1 cellular context compared by ENCODE assay signal in the genomic region with DNA sequence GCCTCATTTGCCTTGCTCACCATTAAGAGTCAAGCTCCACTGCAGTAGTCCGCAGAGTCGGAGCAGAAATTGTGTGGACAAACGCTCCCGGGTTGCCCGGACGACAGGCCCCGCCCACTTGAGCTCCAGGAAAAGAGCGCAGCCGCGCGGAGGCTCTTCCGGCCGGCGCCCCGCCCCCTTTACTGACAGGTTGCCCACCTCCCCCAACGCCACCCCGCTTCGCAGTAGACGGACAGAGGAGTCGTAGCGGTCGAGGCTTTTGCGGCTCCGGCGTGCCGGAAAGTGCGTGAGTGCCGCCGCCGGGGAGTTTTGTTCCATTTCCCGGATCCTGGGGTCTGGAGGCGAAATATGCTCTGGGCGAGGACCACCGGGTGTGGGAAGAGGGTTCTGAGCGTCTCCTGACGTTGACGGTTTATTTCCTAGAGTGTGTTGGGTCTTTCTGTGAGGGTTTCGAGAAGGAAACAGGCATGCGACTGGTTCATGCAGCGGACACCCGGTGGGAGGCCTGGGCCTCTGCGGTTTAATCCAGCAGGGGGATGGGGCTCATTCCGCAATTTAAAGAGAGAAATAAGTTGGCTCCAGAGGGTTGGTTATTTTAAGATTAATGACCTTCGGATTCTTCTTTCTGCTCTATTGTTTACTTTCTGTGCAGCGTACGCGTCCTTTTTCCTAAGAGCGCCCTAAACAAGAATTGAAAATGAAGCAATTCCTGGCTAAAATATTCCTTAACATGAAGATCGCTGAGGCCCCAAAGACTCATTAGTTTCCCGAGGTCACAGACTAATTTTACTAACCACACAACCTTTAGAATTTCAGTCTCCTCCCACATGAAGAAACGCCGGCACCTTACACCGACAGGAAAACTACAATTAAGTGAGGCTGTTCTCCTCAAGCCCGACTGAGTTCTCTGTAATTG.
TF ChIP-seq lines count a peak whose summit lies in the region.

A gene with protein sequence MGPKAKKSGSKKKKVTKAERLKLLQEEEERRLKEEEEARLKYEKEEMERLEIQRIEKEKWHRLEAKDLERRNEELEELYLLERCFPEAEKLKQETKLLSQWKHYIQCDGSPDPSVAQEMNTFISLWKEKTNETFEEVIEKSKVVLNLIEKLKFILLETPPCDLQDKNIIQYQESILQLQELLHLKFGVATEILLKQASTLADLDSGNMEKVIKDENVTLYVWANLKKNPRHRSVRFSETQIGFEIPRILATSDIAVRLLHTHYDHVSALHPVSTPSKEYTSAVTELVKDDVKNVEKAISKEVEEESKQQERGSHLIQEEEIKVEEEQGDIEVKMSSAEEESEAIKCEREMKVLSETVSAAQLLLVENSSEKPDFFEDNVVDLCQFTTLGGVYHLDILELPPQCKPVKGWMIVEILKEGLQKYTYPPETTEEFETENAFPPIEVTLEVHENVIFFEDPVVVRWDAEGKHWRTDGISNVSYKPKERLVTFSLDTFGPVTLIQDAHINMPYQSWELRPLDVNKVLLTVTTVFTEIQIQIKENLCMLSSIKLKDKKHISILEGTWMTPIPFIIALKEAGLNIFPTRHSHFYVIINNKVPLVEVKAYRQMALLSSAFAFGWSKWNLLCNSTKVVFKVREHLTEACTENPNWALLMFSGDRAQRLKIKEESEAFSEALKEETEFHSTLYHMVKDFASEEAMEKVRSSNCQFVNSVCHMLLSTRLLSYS (minus strand): TSS at position 105 of the 916 bp plus-strand sequence. CDS start 82 bp downstream, at position 23.
A gene with protein sequence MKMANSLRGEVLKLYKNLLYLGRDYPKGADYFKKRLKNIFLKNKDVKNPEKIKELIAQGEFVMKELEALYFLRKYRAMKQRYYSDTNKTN (plus strand): TSS at position 182 of the 916 bp plus-strand sequence. CDS start 8,720 bp downstream, outside the sequence.

TF ChIP-seq in HepG2, 621 proteins besides CTCF, POLR2A, EP300 and RAD21 (continued from another document):
- TF ChIP-seq, protein P1, sequence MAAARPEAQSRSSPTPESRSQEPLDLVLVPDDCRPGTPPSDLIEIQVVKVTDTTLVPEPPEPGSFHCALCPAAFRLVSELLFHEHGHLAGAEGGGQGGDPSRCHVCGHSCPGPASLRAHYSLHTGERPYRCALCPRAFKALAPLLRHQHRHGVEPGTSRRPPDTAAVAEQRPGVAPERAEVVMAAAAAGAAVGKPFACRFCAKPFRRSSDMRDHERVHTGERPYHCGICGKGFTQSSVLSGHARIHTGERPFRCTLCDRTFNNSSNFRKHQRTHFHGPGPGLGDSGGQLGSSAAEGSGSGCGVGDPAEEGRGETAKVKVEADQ (CRISPR knock-in tag; IDR thresholded peaks at IDR 0.05; ENCODE audit: borderline replicate concordance), result peak; percentile 75; the same call in 1 of the 2 replicates
- no peak for TF ChIP-seq ZNF44 (CRISPR knock-in tag; IDR thresholded peaks at IDR 0.05)
- TF ChIP-seq, protein P2, sequence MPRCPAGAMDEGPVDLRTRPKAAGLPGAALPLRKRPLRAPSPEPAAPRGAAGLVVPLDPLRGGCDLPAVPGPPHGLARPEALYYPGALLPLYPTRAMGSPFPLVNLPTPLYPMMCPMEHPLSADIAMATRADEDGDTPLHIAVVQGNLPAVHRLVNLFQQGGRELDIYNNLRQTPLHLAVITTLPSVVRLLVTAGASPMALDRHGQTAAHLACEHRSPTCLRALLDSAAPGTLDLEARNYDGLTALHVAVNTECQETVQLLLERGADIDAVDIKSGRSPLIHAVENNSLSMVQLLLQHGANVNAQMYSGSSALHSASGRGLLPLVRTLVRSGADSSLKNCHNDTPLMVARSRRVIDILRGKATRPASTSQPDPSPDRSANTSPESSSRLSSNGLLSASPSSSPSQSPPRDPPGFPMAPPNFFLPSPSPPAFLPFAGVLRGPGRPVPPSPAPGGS (CRISPR knock-in tag; IDR thresholded peaks at IDR 0.05), result 0 out of 2 replicates have a peak, but pooled peaks have one; percentile 57
- TF ChIP-seq, protein P3, sequence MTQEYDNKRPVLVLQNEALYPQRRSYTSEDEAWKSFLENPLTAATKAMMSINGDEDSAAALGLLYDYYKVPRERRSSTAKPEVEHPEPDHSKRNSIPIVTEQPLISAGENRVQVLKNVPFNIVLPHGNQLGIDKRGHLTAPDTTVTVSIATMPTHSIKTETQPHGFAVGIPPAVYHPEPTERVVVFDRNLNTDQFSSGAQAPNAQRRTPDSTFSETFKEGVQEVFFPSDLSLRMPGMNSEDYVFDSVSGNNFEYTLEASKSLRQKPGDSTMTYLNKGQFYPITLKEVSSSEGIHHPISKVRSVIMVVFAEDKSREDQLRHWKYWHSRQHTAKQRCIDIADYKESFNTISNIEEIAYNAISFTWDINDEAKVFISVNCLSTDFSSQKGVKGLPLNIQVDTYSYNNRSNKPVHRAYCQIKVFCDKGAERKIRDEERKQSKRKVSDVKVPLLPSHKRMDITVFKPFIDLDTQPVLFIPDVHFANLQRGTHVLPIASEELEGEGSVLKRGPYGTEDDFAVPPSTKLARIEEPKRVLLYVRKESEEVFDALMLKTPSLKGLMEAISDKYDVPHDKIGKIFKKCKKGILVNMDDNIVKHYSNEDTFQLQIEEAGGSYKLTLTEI (CRISPR knock-in tag; conservative IDR thresholded peaks at IDR 0.05), result no peak
- 0 out of 2 replicates have a peak, but pooled peaks have one; percentile 62 for TF ChIP-seq ZNF563 (CRISPR knock-in tag; IDR thresholded peaks at IDR 0.05)
- peak; percentile 87 for TF ChIP-seq SALL1 (CRISPR knock-in tag; IDR thresholded peaks at IDR 0.05)
- TF ChIP-seq, protein P4, sequence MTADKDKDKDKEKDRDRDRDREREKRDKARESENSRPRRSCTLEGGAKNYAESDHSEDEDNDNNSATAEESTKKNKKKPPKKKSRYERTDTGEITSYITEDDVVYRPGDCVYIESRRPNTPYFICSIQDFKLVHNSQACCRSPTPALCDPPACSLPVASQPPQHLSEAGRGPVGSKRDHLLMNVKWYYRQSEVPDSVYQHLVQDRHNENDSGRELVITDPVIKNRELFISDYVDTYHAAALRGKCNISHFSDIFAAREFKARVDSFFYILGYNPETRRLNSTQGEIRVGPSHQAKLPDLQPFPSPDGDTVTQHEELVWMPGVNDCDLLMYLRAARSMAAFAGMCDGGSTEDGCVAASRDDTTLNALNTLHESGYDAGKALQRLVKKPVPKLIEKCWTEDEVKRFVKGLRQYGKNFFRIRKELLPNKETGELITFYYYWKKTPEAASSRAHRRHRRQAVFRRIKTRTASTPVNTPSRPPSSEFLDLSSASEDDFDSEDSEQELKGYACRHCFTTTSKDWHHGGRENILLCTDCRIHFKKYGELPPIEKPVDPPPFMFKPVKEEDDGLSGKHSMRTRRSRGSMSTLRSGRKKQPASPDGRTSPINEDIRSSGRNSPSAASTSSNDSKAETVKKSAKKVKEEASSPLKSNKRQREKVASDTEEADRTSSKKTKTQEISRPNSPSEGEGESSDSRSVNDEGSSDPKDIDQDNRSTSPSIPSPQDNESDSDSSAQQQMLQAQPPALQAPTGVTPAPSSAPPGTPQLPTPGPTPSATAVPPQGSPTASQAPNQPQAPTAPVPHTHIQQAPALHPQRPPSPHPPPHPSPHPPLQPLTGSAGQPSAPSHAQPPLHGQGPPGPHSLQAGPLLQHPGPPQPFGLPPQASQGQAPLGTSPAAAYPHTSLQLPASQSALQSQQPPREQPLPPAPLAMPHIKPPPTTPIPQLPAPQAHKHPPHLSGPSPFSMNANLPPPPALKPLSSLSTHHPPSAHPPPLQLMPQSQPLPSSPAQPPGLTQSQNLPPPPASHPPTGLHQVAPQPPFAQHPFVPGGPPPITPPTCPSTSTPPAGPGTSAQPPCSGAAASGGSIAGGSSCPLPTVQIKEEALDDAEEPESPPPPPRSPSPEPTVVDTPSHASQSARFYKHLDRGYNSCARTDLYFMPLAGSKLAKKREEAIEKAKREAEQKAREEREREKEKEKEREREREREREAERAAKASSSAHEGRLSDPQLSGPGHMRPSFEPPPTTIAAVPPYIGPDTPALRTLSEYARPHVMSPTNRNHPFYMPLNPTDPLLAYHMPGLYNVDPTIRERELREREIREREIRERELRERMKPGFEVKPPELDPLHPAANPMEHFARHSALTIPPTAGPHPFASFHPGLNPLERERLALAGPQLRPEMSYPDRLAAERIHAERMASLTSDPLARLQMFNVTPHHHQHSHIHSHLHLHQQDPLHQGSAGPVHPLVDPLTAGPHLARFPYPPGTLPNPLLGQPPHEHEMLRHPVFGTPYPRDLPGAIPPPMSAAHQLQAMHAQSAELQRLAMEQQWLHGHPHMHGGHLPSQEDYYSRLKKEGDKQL (CRISPR knock-in tag; IDR thresholded peaks at IDR 0.05; ENCODE audit: low read depth), result no peak
- peak; percentile 58 for TF ChIP-seq PTBP1 (IDR thresholded peaks at IDR 0.05; ENCODE audit: low read depth, low read length, poor library complexity, severe bottlenecking)
- no peak for TF ChIP-seq FOSL1 (CRISPR knock-in tag; IDR thresholded peaks at IDR 0.05; ENCODE audit: borderline replicate concordance)
- no peak for TF ChIP-seq NBN (conservative IDR thresholded peaks at IDR 0.05)
- TF ChIP-seq ELF3 (CRISPR knock-in tag; IDR thresholded peaks at IDR 0.05), result peak; percentile 61
- no peak for TF ChIP-seq ZNF879 (CRISPR knock-in tag; IDR thresholded peaks at IDR 0.05)
- TF ChIP-seq, protein P5, sequence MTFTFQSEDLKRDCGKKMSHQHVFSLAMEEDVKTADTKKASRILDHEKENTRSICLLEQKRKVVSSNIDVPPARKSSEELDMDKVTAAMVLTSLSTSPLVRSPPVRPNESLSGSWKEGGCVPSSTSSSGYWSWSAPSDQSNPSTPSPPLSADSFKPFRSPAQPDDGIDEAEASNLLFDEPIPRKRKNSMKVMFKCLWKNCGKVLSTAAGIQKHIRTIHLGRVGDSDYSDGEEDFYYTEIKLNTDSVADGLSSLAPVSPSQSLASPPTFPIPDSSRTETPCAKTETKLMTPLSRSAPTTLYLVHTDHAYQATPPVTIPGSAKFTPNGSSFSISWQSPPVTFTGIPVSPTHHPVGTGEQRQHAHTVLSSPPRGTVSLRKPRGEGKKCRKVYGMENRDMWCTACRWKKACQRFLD (CRISPR knock-in tag; IDR thresholded peaks at IDR 0.05; ENCODE audit: borderline replicate concordance), result 0 out of 2 replicates have a peak, but pooled peaks have one; percentile 52
- TF ChIP-seq NKX3-1 (CRISPR knock-in tag; IDR thresholded peaks at IDR 0.05), result no peak
- TF ChIP-seq KDM5B (CRISPR knock-in tag; IDR thresholded peaks at IDR 0.05; ENCODE audit: borderline replicate concordance), result peak; percentile 86
- no peak for TF ChIP-seq FOXK2 (IDR thresholded peaks at IDR 0.05)
- TF ChIP-seq ZNF552 (CRISPR knock-in tag; IDR thresholded peaks at IDR 0.05; ENCODE audit: borderline replicate concordance), result peak; percentile 48; the same call in 1 of the 2 replicates
- no peak; the same call in 1 of the 2 replicates for TF ChIP-seq ZNF136 (CRISPR knock-in tag; IDR thresholded peaks at IDR 0.05; ENCODE audit: low read depth)
- TF ChIP-seq TCF7L2 (IDR thresholded peaks at IDR 0.05; ENCODE audit: low read depth, low read length), result no peak
- 0 out of 2 replicates have a peak, but pooled peaks have one; percentile 19 for TF ChIP-seq ZNF709 (CRISPR knock-in tag; IDR thresholded peaks at IDR 0.05)
- TF ChIP-seq ZNF644 (CRISPR knock-in tag; IDR thresholded peaks at IDR 0.05; ENCODE audit: low read depth), result no peak
- TF ChIP-seq REPIN1 (CRISPR knock-in tag; IDR thresholded peaks at IDR 0.05; ENCODE audit: borderline replicate concordance, low read depth), result peak; percentile 65; the same call in 1 of the 2 replicates
- peak; percentile 86; the same call in 1 of the 2 replicates for TF ChIP-seq MYNN (CRISPR knock-in tag; IDR thresholded peaks at IDR 0.05; ENCODE audit: low read depth)
- no peak for TF ChIP-seq ONECUT2 (CRISPR knock-in tag; IDR thresholded peaks at IDR 0.05)
TF ChIP-seq in HepG2: peak in this region for 190.
